Comparison of ENCODE assay signal across 20 cellular contexts in the genomic region with DNA sequence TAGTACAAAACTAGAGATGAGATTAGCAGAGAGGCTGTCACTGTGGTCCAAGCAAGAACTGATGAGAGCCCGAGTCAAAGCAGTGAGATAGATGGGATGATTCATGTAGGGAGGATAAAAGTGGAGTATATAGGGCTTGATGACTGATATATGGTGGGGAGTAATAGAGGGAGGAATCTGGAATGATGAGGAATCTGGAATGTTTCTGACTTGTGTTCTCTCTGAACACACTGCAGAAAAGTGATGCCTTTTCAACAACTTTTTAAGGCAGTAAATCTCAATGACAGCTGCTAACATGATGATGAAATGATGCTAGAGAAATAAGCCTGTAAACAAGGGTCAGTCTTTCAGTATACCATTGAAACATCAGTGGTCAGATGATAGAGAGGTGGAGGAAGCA.
"Had no signal": no experiment of that assay in that cellular context is flagged by ENCODE, and none has a peak within 500 bp of the region (broad histone marks: within the 10 kb centered on the region; RNA-seq: fewer than 3 reads in every experiment).

No MANE protein-coding gene starts in this region.

- ATAC-seq: gastroesophageal sphincter; left lobe of liver; naive thymus-derived CD4-positive, alpha-beta T cell; stimulated activated effector memory CD8-positive, alpha-beta T cell treated with anti-CD3 and anti-CD28 coated beads, Interleukin-12 subunit alpha, Interleukin-12 subunit beta, amount 100 ng/mL, for 72 hours; stimulated activated naive CD8-positive, alpha-beta T cell treated with anti-CD3 and anti-CD28 coated beads, Interleukin-15, Interleukin-2, amounts not matched to agents 100 U/mL and 50 U/mL, for 24 hours had no signal

- DNase-seq: dermis blood vessel endothelial cell; effector CD4-positive, alpha-beta T cell; endodermal cell; glutamatergic neuron; islet precursor cell; mammary epithelial cell; naive thymus-derived CD4-positive, alpha-beta T cell; ovary; stimulated activated CD4-positive, alpha-beta T cell treated with anti-CD3 and anti-CD28 coated beads, Interleukin-4, amount 100 ng/mL, for 1 hour; stimulated activated CD8-positive, alpha-beta memory T cell treated with anti-CD3 and anti-CD28 coated beads, Interleukin-4, amount 100 ng/mL, for 48 hours; stimulated activated naive CD8-positive, alpha-beta T cell treated with anti-CD3 and anti-CD28 coated beads, Interleukin-15, Interleukin-2, amounts not matched to agents 100 U/mL and 50 U/mL, for 24 hours; thyroid gland had no signal

- H3K27me3 ChIP-seq: gastroesophageal sphincter, ovary, right atrium auricular region, suprapubic skin, thyroid gland had no signal

- H3K4me1 ChIP-seq: right atrium auricular region had no signal

- H3K36me3 ChIP-seq: gastroesophageal sphincter, ovary, right atrium auricular region, suprapubic skin, thyroid gland had no signal

- H3K4me3 ChIP-seq: gastroesophageal sphincter, ovary, right atrium auricular region, suprapubic skin, thyroid gland had no signal

- H3K27ac ChIP-seq: gastroesophageal sphincter, ovary, right atrium auricular region, suprapubic skin, thyroid gland had no signal

- H3K9me3 ChIP-seq: gastroesophageal sphincter, ovary, right atrium auricular region, suprapubic skin, thyroid gland had no signal

- FAIRE-seq: colon, endothelial cell of umbilical vein, urothelium cell line had no signal
